In genomic region chr22:23833911-23834317, GRCh38 we compare ENCODE assay signal across 1 cellular context.
TF ChIP-seq lines count a peak whose summit lies in the region.

No MANE protein-coding gene starts in this region.

TF ChIP-seq in endothelial cell of umbilical vein, 7 proteins besides CTCF, POLR2A, EP300 and RAD21 (continued from another document):
- no peak for TF ChIP-seq JUN (IDR thresholded peaks at IDR 0.05; ENCODE audit: borderline replicate concordance, insufficient read depth, insufficient read length, low read depth)
- no peak for TF ChIP-seq EZH2 (IDR thresholded peaks at IDR 0.05; ENCODE audit: borderline replicate concordance, low read depth, low read length, severe bottlenecking)
- TF ChIP-seq FOS (IDR thresholded peaks at IDR 0.05; ENCODE audit: borderline replicate concordance, insufficient read depth, low read length), result no peak
- TF ChIP-seq GATA2 (IDR thresholded peaks at IDR 0.05; ENCODE audit: insufficient read depth, insufficient read length, low read depth, low read length), result no peak
- no peak for TF ChIP-seq MAX (IDR thresholded peaks at IDR 0.05; ENCODE audit: insufficient read depth, insufficient read length)
